Comparison of ENCODE assay signal across 16 cellular contexts in genomic region chr2:181859123-181859522, GRCh38.
"Had no signal": no experiment of that assay in that cellular context is flagged by ENCODE, and none has a peak within 500 bp of the region (broad histone marks: within the 10 kb centered on the region; RNA-seq: fewer than 3 reads in every experiment).

No MANE protein-coding gene starts in this region.

- H3K4me3 ChIP-seq: gastrocnemius medialis, sigmoid colon had no signal

- ATAC-seq: activated CD8-positive, alpha-beta T cell treated with anti-CD3 and anti-CD28 coated beads for 36 hours; activated T-helper 17 cell treated with anti-CD3 and anti-CD28 coated beads, Interleukin-2, amount 50 U/mL, for 72 hours; gastrocnemius medialis; left ventricle myocardium superior had no signal

- H3K27me3 ChIP-seq: brain microvascular endothelial cell, gastrocnemius medialis, sigmoid colon had no signal

- H3K9me3 ChIP-seq: gastrocnemius medialis, sigmoid colon had no signal

- DNase-seq: activated CD4-positive, alpha-beta T cell treated with anti-CD3 and anti-CD28 coated beads, Interleukin-2, amount 10 ng/mL, durations not matched to agents 24 days and 14 days; activated CD8-positive, alpha-beta T cell treated with anti-CD3 and anti-CD28 coated beads for 36 hours; activated naive CD4-positive, alpha-beta T cell treated with anti-CD3 and anti-CD28 coated beads for 36 hours; activated T-cell treated with anti-CD3 and anti-CD28 coated beads, Interleukin-2, amount 50 U/mL, for 1 hour; brain microvascular endothelial cell; cortex of kidney; gastrocnemius medialis; head of caudate nucleus; left ventricle myocardium superior; mesenchymal stem cell; sigmoid colon; stimulated activated naive CD4-positive, alpha-beta T cell treated with Interleukin-2 at 50 U/mL for 16 hours; substantia nigra; T-helper 1 cell; T-helper 9 cell had no signal

- H3K36me3 ChIP-seq: brain microvascular endothelial cell, gastrocnemius medialis, sigmoid colon had no signal

- H3K4me1 ChIP-seq: gastrocnemius medialis, sigmoid colon had no signal

- H3K27ac ChIP-seq: brain microvascular endothelial cell, gastrocnemius medialis, sigmoid colon had no signal
